ENCODE assay signal across 19 cellular contexts in the genomic region with DNA sequence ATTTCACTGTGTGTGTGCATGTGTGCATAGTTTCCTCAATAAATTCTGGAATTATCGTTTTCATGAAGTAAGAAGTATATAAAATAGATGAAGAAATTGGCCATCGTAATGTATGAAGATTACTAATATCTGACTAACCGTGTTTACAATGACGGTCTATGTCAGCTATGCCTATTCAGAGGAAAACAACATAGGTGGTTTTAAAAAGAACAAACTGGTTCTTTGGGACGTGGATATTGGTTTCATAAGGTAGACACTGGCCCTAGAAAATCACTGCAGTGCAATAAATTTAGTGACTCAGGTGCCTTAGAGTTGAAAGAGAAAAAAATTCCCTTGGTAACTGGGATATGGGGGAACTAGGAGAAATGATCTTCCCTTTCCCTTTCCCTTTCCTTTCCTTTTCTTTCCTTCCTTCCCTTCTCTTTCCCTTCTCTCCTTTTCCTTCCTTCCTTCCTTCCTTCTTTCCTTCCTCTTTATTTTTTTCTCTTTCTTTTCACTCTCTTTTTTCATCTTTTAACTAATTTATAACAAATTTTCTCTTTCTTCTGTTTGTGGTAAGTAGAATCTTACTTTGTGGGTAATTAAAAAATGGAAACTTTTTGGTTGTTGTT. TPM values are rescaled to one million over a fixed set of nuclear protein-coding genes. Genes with fewer than 3 reads are reported as not detected.
DNase-seq lines count a peak whose midpoint lies in the region; ATAC-seq and TF ChIP-seq lines count a peak whose summit lies in the region.
"Had no signal": no experiment of that assay in that cellular context is flagged by ENCODE, and none has a peak within 500 bp of the region (broad histone marks: within the 10 kb centered on the region; RNA-seq: fewer than 3 reads in every experiment).

No MANE protein-coding gene starts in this region.

- H3K4me3 ChIP-seq in mammary epithelial cell (replicated peaks in 1 of 3; ENCODE audit: insufficient read depth in 1 of 3, low read depth in 2 of 3, low read length in 3 of 3) = no peak overlapping the region
- no peak overlapping the region for H3K4me3 ChIP-seq in RWPE2 (ENCODE audit: severe bottlenecking)
- H3K4me3 ChIP-seq in smooth muscle cell = no peak overlapping the region
- H3K4me3 ChIP-seq in neural progenitor cell = no peak overlapping the region
- H3K4me3 ChIP-seq: A549; BLaER1 treated with 17β-estradiol and CSF1 and Interleukin-3, amounts not matched to agents 10 nM and 100 nM had no signal

- no peaks in the 10 kb centered on the region for H3K4me1 ChIP-seq in mammary epithelial cell (ENCODE audit: insufficient read depth, low read length)
- peaks cover 6% of the 10 kb centered on the region for H3K4me1 ChIP-seq in RWPE2 (ENCODE audit: insufficient read depth, poor library complexity, severe bottlenecking)
- H3K4me1 ChIP-seq in smooth muscle cell (ENCODE audit: low read depth) = peaks cover 7% of the 10 kb centered on the region
- peaks cover 14% of the 10 kb centered on the region for H3K4me1 ChIP-seq in neural progenitor cell
- H3K4me1 ChIP-seq: A549 had no signal

- H3K4me2 ChIP-seq in mammary epithelial cell (ENCODE audit: insufficient read depth, low read depth, low read length) (no peak overlapping the region), smooth muscle cell (no peak overlapping the region), neural progenitor cell (no peak overlapping the region)
- H3K4me2 ChIP-seq: A549; BLaER1 treated with 17β-estradiol and CSF1 and Interleukin-3, amounts not matched to agents 10 nM and 100 nM had no signal

- DNase-seq in MCF 10A (ENCODE audit: unreplicated experiment) (peak; percentile 21), mammary epithelial cell (no peak), RWPE2 (ENCODE audit: low spot score) (no peak), epithelial cell of prostate (ENCODE audit: low read depth, low spot score) (peak; percentile 34), smooth muscle cell (lab: John Stamatoyannopoulos, UW; ENCODE audit: unreplicated experiment) (no peak), neural progenitor cell (ENCODE audit: low spot score) (no peak), GM13977 (ENCODE audit: low spot score) (no peak)
- DNase-seq: AML-193; Calu3; CD8-positive, alpha-beta T cell; DMS79 treated with DMSO at 0.1 percent for 48 hours; GF-D8; H9 had no signal

- H4K20me1 ChIP-seq in mammary epithelial cell (ENCODE audit: insufficient read depth, low read length) = no peaks in the 10 kb centered on the region
- H4K20me1 ChIP-seq in smooth muscle cell (ENCODE audit: low read depth) = no peaks in the 10 kb centered on the region
- H4K20me1 ChIP-seq in neural progenitor cell (ENCODE audit: low read depth) = peaks cover 12% of the 10 kb centered on the region
- H4K20me1 ChIP-seq: BLaER1 treated with 17β-estradiol and CSF1 and Interleukin-3, amounts not matched to agents 10 nM and 100 nM had no signal

- no peak overlapping the region for H3K27ac ChIP-seq in mammary epithelial cell (ENCODE audit: insufficient read depth, low read depth, low read length)
- peak overlapping the region; percentile 44 for H3K27ac ChIP-seq in RWPE2 (ENCODE audit: poor library complexity, severe bottlenecking)
- peak overlapping the region; percentile 64 for H3K27ac ChIP-seq in epithelial cell of prostate
- peak overlapping the region; percentile 30 for H3K27ac ChIP-seq in smooth muscle cell (ENCODE audit: low read depth)
- no peak overlapping the region for H3K27ac ChIP-seq in neural progenitor cell
- H3K27ac ChIP-seq: 22Rv1; A549; BLaER1 treated with 17β-estradiol and CSF1 and Interleukin-3, amounts not matched to agents 10 nM and 100 nM had no signal

- TF ChIP-seq CTCF in MCF 10A (IDR thresholded peaks at IDR 0.05; ENCODE audit: unreplicated experiment) (no peak), mammary epithelial cell (conservative IDR thresholded peaks at IDR 0.05 in 1 of 2, IDR thresholded peaks at IDR 0.05 in 1 of 2; ENCODE audit: extremely low read depth in 1 of 2, insufficient read depth in 1 of 2, low read depth in 1 of 2, low read length in 2 of 2) (no peak), RWPE2 (IDR thresholded peaks at IDR 0.05; ENCODE audit: poor library complexity, severe bottlenecking) (no peak), smooth muscle cell (IDR thresholded peaks at IDR 0.05; ENCODE audit: borderline replicate concordance, insufficient read depth, poor library complexity, severe bottlenecking) (no peak), neural progenitor cell (IDR thresholded peaks at IDR 0.05) (no peak), GM13977 (IDR thresholded peaks at IDR 0.05; ENCODE audit: extremely low read depth, insufficient read depth, missing control alignments) (no peak)

- in situ Hi-C loops in mammary epithelial cell (cut with MboI; ENCODE audit: low sequenced_read_pairs in 2 of 2) (no loop called here), GM13977 (cut with MboI; ENCODE audit: low pct_unique_long_range_greater_than_20kb, low sequenced_read_pairs, unreplicated experiment) (no loop called here)

- H3F3A ChIP-seq in smooth muscle cell (ENCODE audit: low read depth) = no peaks in the 10 kb centered on the region
- peaks cover 4% of the 10 kb centered on the region for H3F3A ChIP-seq in neural progenitor cell (ENCODE audit: low read depth)

- H3K36me3 ChIP-seq in mammary epithelial cell (ENCODE audit: insufficient read depth, low read length) (no peaks in the 10 kb centered on the region), RWPE2 (ENCODE audit: low read depth) (no peaks in the 10 kb centered on the region), smooth muscle cell (ENCODE audit: low read depth) (no peaks in the 10 kb centered on the region), neural progenitor cell (no peaks in the 10 kb centered on the region)
- H3K36me3 ChIP-seq: BLaER1 treated with 17β-estradiol and CSF1 and Interleukin-3, amounts not matched to agents 10 nM and 100 nM had no signal

- no peak overlapping the region for H3K9ac ChIP-seq in mammary epithelial cell (ENCODE audit: insufficient read depth, low read length)
- no peak overlapping the region for H3K9ac ChIP-seq in smooth muscle cell (ENCODE audit: low read depth)
- H3K9ac ChIP-seq in neural progenitor cell = no peak overlapping the region
- H3K9ac ChIP-seq: BLaER1 treated with 17β-estradiol and CSF1 and Interleukin-3, amounts not matched to agents 10 nM and 100 nM had no signal

- peaks cover 6% of the 10 kb centered on the region for H3K4me1 Mint-ChIP-seq in MCF 10A (ENCODE audit: insufficient read depth, unreplicated experiment)
- H3K4me1 Mint-ChIP-seq in neural progenitor cell = peaks cover 19% of the 10 kb centered on the region

- intact Hi-C loops in MCF 10A (cut with micrococcal nuclease) (no loop called here), mammary epithelial cell (cut with micrococcal nuclease) (no loop called here)

- peak overlapping the region; percentile 70 for H3K27ac Mint-ChIP-seq in MCF 10A (ENCODE audit: low read depth, unreplicated experiment)
- H3K27ac Mint-ChIP-seq in neural progenitor cell = no peak overlapping the region
- H3K27ac Mint-ChIP-seq: CD8-positive, alpha-beta T cell; IgD-negative memory B cell had no signal

- H3K36me3 Mint-ChIP-seq in MCF 10A (ENCODE audit: insufficient read depth, unreplicated experiment) (no peaks in the 10 kb centered on the region), neural progenitor cell (peaks cover 30% of the 10 kb centered on the region)
- H3K36me3 Mint-ChIP-seq: CD8-positive, alpha-beta T cell; IgD-negative memory B cell had no signal

- BruUV-seq in MCF 10A (replicated peaks; lab: Mats Ljungman, UMichigan) (no TSS peak), mammary epithelial cell (replicated peaks; lab: Mats Ljungman, UMichigan) (no TSS peak)

- H3K27me3 Mint-ChIP-seq in MCF 10A (ENCODE audit: insufficient read depth, unreplicated experiment) (no peaks in the 10 kb centered on the region), neural progenitor cell (ENCODE audit: insufficient read depth, low read depth) (no peaks in the 10 kb centered on the region)
- H3K27me3 Mint-ChIP-seq: IgD-negative memory B cell had no signal

- CTCF ChIA-PET in MCF 10A (lab: Yijun Ruan, JAX) (interaction anchor here (0.6 kb wide), 1 partner anchor 9 kb away, joined by 3 read pairs; no protein-coding TSS in a partner anchor), mammary epithelial cell (lab: Charles Lee; ENCODE audit: low non-redundant PET) (no interaction called here)

- POLR2A ChIA-PET in MCF 10A (lab: Yijun Ruan, JAX) = no interaction called here

- no peaks in the 10 kb centered on the region for H3K27me3 ChIP-seq in mammary epithelial cell (ENCODE audit: insufficient read depth, low read length)
- H3K27me3 ChIP-seq in RWPE2 (ENCODE audit: insufficient read depth, poor library complexity, severe bottlenecking) = no peaks in the 10 kb centered on the region
- H3K27me3 ChIP-seq in smooth muscle cell (ENCODE audit: low read depth) = no peaks in the 10 kb centered on the region
- no peaks in the 10 kb centered on the region for H3K27me3 ChIP-seq in neural progenitor cell
- H3K27me3 ChIP-seq: BLaER1 treated with 17β-estradiol and CSF1 and Interleukin-3, amounts not matched to agents 10 nM and 100 nM had no signal

- dilution Hi-C loops in mammary epithelial cell (cut with HindIII; ENCODE audit: low sequenced_read_pairs) = no loop called here

- H3K9me3 Mint-ChIP-seq in MCF 10A (ENCODE audit: unreplicated experiment) (no peaks in the 10 kb centered on the region), neural progenitor cell (peaks cover 3% of the 10 kb centered on the region)
- H3K9me3 Mint-ChIP-seq: CD8-positive, alpha-beta T cell; H9; IgD-negative memory B cell had no signal

- no peaks in the 10 kb centered on the region for H3K9me3 ChIP-seq in mammary epithelial cell (replicated peaks; ENCODE audit: insufficient read depth, low read length)
- H3K9me3 ChIP-seq in RWPE2 (ENCODE audit: severe bottlenecking) = no peaks in the 10 kb centered on the region
- no peaks in the 10 kb centered on the region for H3K9me3 ChIP-seq in smooth muscle cell (replicated peaks; ENCODE audit: low read depth)
- no peaks in the 10 kb centered on the region for H3K9me3 ChIP-seq in neural progenitor cell (ENCODE audit: low read depth)
- H3K9me3 ChIP-seq: A549; BLaER1 treated with 17β-estradiol and CSF1 and Interleukin-3, amounts not matched to agents 10 nM and 100 nM had no signal

- H3K79me2 ChIP-seq in mammary epithelial cell (ENCODE audit: insufficient read depth, low read length) = no peaks in the 10 kb centered on the region
- H3K79me2 ChIP-seq in smooth muscle cell (ENCODE audit: low read depth) = peaks cover 4% of the 10 kb centered on the region
- peaks cover 34% of the 10 kb centered on the region for H3K79me2 ChIP-seq in neural progenitor cell (ENCODE audit: low read depth)

- WGBS in mammary epithelial cell (ENCODE audit: low coverage, missing lambda C conversion rate) = 90% methylated on average over 5 of the region's 5 CpGs
- 86% methylated on average over 5 of the region's 5 CpGs for WGBS in smooth muscle cell (ENCODE audit: low lambda C conversion rate)

- H2AFZ ChIP-seq in mammary epithelial cell (ENCODE audit: low read depth, low read length) = no peak overlapping the region
- no peak overlapping the region for H2AFZ ChIP-seq in smooth muscle cell (ENCODE audit: low read depth)
- H2AFZ ChIP-seq in neural progenitor cell (replicated peaks) = no peak overlapping the region

- peak; percentile 91 for ATAC-seq in RWPE2 (ENCODE audit: low read depth)
- ATAC-seq in GM18502 (IDR thresholded peaks at IDR 0.05; ENCODE audit: poor library complexity, unreplicated experiment) = no peak
- ATAC-seq: A549; CD8-positive, alpha-beta T cell; HepG2 had no signal

- no peak overlapping the region for H3K4me3 Mint-ChIP-seq in MCF 10A (ENCODE audit: unreplicated experiment)
- H3K4me3 Mint-ChIP-seq in neural progenitor cell = no peak overlapping the region
- H3K4me3 Mint-ChIP-seq: CD8-positive, alpha-beta T cell; H9; IgD-negative memory B cell had no signal

RNA-seq across cellular contexts. Expression of a gene that starts 36.4 kb away (rescaled TPM):
- total RNA-seq in MCF 10A (2022) = 16.2 and 40.2 TPM in 2 replicates
- 10 to 100 TPM; 10.5 to 31.5 TPM for total RNA-seq in mammary epithelial cell
- polyA plus RNA-seq in mammary epithelial cell = 3.4 TPM
- 17.7 TPM for polyA minus RNA-seq in mammary epithelial cell
- total RNA-seq in smooth muscle cell = 18.7 and 23.2 TPM in 2 replicates
- polyA plus RNA-seq in smooth muscle cell = 1.8 and 15.4 TPM in 2 replicates
- 95.0 and 102 TPM in 2 replicates for total RNA-seq in neural progenitor cell (ENCODE audit: low replicate concordance)
- total RNA-seq: CD8-positive, alpha-beta T cell; HepG2 had no signal

Comparison
In these comparisons a context has a peak if more than half of its experiments do, and no peak if none do; other contexts are left out.
1. DNase-seq: peak in MCF 10A (single experiment) and epithelial cell of prostate (single experiment); none in mammary epithelial cell (single experiment), RWPE2 (single experiment), smooth muscle cell (single experiment), neural progenitor cell (single experiment) and GM13977 (single experiment).
2. H3K27ac ChIP-seq: peak in RWPE2 (single experiment), epithelial cell of prostate (single experiment) and smooth muscle cell (single experiment); none in mammary epithelial cell (single experiment) and neural progenitor cell (single experiment).